Comparison of ENCODE assay signal across 16 cellular contexts in the genomic region with DNA sequence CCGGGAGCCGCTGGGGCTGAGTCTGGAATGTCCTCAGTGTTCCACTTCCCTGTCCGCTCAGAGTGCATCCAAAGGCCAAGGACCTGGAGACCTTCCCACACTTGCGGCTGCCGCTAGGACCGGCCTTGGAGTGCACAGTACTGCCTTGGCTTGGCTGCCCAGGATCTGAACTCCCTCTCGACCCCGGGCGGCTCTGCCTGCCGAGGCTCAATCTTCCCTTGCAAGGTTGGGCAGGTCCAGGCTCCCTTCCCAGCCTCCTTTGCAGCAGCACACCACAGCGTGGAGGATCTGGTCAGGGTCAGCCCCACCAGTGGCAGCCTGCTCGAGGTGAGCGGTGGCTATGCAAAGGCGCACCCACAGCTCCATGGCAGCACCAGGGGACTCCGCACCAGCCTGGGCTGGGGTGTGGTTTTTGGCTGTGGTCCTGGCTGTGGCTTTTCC.
DNase-seq lines count a peak whose midpoint lies in the region; ATAC-seq and TF ChIP-seq lines count a peak whose summit lies in the region.
"Had no signal": no experiment of that assay in that cellular context is flagged by ENCODE, and none has a peak within 500 bp of the region (broad histone marks: within the 10 kb centered on the region; RNA-seq: fewer than 3 reads in every experiment).

No MANE protein-coding gene starts in this region.

- in situ Hi-C loops in gastrocnemius medialis (cut with MboI; ENCODE audit: low sequenced_read_pairs in 4 of 4) = no loop called here

- no peaks in the 10 kb centered on the region for H3K4me1 ChIP-seq in colonic mucosa
- H3K4me1 ChIP-seq in liver (ENCODE audit: control insufficient read depth in 4 of 4, insufficient read depth in 4 of 4, low read length in 3 of 4) = no peaks in the 10 kb centered on the region
- no peaks in the 10 kb centered on the region for H3K4me1 ChIP-seq in gastrocnemius medialis
- H3K4me1 ChIP-seq: A549 had no signal

- TF ChIP-seq RAD21 in liver (IDR thresholded peaks at IDR 0.05) = no peak

- H3K27ac ChIP-seq in colonic mucosa = no peak overlapping the region
- no peak overlapping the region for H3K27ac ChIP-seq in liver (ENCODE audit: low read depth in 1 of 2, low read length in 2 of 2)
- H3K27ac ChIP-seq in gastrocnemius medialis = no peak overlapping the region
- H3K27ac ChIP-seq: A549 had no signal

- H3K9ac ChIP-seq in colonic mucosa (ENCODE audit: low read depth in 2 of 2, low read length in 2 of 2) (no peak overlapping the region), liver (ENCODE audit: low read depth in 1 of 2, low read length in 2 of 2) (no peak overlapping the region)

- TF ChIP-seq CTCF in AG10803 (conservative IDR thresholded peaks at IDR 0.05; ENCODE audit: low read length) = no peak
- TF ChIP-seq CTCF in colonic mucosa (IDR thresholded peaks at IDR 0.05) = no peak
- no peak for TF ChIP-seq CTCF in liver (IDR thresholded peaks at IDR 0.05; ENCODE audit: low read depth, low read length, missing input control)
- TF ChIP-seq CTCF in gastrocnemius medialis (IDR thresholded peaks at IDR 0.05 in 4 of 5, conservative IDR thresholded peaks at IDR 0.05 in 1 of 5) = no peak
- no peak for TF ChIP-seq CTCF in GM10248 (IDR thresholded peaks at IDR 0.05; ENCODE audit: control extremely low read depth, extremely low read depth, low read depth, missing control alignments)

- ATAC-seq in gastrocnemius medialis (peak; percentile 85 to 91), GM18907 (IDR thresholded peaks at IDR 0.05; ENCODE audit: unreplicated experiment) (no peak), GM19324 (IDR thresholded peaks at IDR 0.05; ENCODE audit: low FRiP score, unreplicated experiment) (no peak), GM21360 (IDR thresholded peaks at IDR 0.05; ENCODE audit: unreplicated experiment) (no peak)
- ATAC-seq: A549; CD8-positive, alpha-beta T cell had no signal

- no peaks in the 10 kb centered on the region for H3K36me3 ChIP-seq in colonic mucosa
- no peaks in the 10 kb centered on the region for H3K36me3 ChIP-seq in liver (ENCODE audit: control insufficient read depth in 4 of 4, insufficient read depth in 3 of 4, low read depth in 1 of 4, low read length in 3 of 4)
- no peaks in the 10 kb centered on the region for H3K36me3 ChIP-seq in gastrocnemius medialis

- peak; percentile 19 for DNase-seq in AG10803 (ENCODE audit: low read depth)
- peak; percentile 69 for DNase-seq in colonic mucosa
- peak; percentile 41 to 78 for DNase-seq in gastrocnemius medialis
- DNase-seq in GM10248 (ENCODE audit: extremely low spot score) = no peak
- DNase-seq: activated CD4-positive, alpha-beta T cell treated with anti-CD3 and anti-CD28 coated beads, Interleukin-2, amount 50 U/mL, for 48 hours; CD8-positive, alpha-beta T cell; immature natural killer cell; NCI-H187 treated with DMSO at 0.1 percent for 48 hours; NCI-H510A treated with DMSO at 0.1 percent for 48 hours; OCI-M1; stimulated activated CD4-positive, alpha-beta T cell treated with anti-CD3 and anti-CD28 coated beads, Interleukin-15, amount 100 ng/mL, for 24 hours had no signal

- H3K9me3 ChIP-seq in colonic mucosa (no peaks in the 10 kb centered on the region), liver (ENCODE audit: control insufficient read depth in 4 of 4, low read length in 3 of 4) (peaks cover 2 to 8% (median 5%) of the 10 kb centered on the region in 4 donors), gastrocnemius medialis (no peaks in the 10 kb centered on the region)

- POLR2A ChIA-PET in GM10248 (lab: Yijun Ruan, JAX) = no interaction called here

- CTCF ChIA-PET in GM10248 (lab: Yijun Ruan, JAX) = no interaction called here

- H3K27me3 ChIP-seq in colonic mucosa = no peaks in the 10 kb centered on the region
- H3K27me3 ChIP-seq in liver (ENCODE audit: control insufficient read depth in 4 of 4, insufficient read depth in 4 of 4, low read length in 3 of 4) = no peaks in the 10 kb centered on the region
- H3K27me3 ChIP-seq in gastrocnemius medialis = no peaks in the 10 kb centered on the region

- H3K4me3 ChIP-seq in AG10803 (ENCODE audit: low read length) (no peak overlapping the region), colonic mucosa (no peak overlapping the region), liver (ENCODE audit: low read depth in 1 of 3, low read length in 3 of 3) (no peak overlapping the region), gastrocnemius medialis (no peak overlapping the region)
- H3K4me3 ChIP-seq: A549 had no signal

- intact Hi-C loops in colonic mucosa (cut with DNase I) = no loop called here
- intact Hi-C loops in gastrocnemius medialis (cut with DNase I; ENCODE audit: low total_unique reads) = no loop called here

- WGBS in liver = 62% methylated on average over 15 of the region's 15 CpGs

- TF ChIP-seq POLR2A in gastrocnemius medialis (IDR thresholded peaks at IDR 0.05) = no peak

TF ChIP-seq in liver, 16 proteins besides CTCF, POLR2A, EP300 and RAD21:
- no peak for TF ChIP-seq YY1 (IDR thresholded peaks at IDR 0.05)
- TF ChIP-seq RXRA (IDR thresholded peaks at IDR 0.05) = peak; percentile 34 to 58
- TF ChIP-seq, protein P1, sequence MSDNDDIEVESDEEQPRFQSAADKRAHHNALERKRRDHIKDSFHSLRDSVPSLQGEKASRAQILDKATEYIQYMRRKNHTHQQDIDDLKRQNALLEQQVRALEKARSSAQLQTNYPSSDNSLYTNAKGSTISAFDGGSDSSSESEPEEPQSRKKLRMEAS (IDR thresholded peaks at IDR 0.05) = no peak
- no peak for TF ChIP-seq SP1 (IDR thresholded peaks at IDR 0.05)
- peak; percentile 26 for TF ChIP-seq NR2F2 (IDR thresholded peaks at IDR 0.05)
- TF ChIP-seq, protein P2, sequence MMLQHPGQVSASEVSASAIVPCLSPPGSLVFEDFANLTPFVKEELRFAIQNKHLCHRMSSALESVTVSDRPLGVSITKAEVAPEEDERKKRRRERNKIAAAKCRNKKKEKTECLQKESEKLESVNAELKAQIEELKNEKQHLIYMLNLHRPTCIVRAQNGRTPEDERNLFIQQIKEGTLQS (IDR thresholded peaks at IDR 0.05) = no peak
- TF ChIP-seq HNF4A (conservative IDR thresholded peaks at IDR 0.05) = no peak
TF ChIP-seq in liver: peak in this region for 2.

Comparison
In these comparisons a context has a peak if more than half of its experiments do, and no peak if none do; other contexts are left out.
1. ATAC-seq: peak in gastrocnemius medialis (2 of 2); none in GM18907 (single experiment), GM19324 (single experiment) and GM21360 (single experiment).